In the genomic region with DNA sequence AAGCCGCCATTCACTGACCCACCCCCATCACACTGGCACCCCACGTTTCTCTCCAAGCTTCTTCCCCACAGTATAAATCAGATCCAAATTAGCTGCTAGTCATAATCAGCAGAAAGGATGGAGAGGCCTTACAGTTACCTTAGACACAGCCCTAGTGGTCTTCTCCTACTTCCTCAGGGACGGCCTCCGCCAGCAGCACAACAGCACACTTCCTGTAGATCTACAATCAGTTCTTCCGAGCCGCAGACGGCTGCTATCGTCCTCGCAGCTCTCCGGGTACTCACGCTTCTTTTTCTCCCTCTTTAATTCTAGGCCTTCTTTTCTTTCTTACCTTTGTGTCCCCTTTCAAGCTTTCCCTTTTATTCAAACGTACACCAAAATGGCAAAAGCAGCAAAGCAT, we compare ENCODE assay signal across 29 cellular contexts.
"Had no signal": no experiment of that assay in that cellular context is flagged by ENCODE, and none has a peak within 500 bp of the region (broad histone marks: within the 10 kb centered on the region; RNA-seq: fewer than 3 reads in every experiment).

No MANE protein-coding gene starts in this region.

- H3K36me3 ChIP-seq: ascending aorta, cardiac muscle cell, SJCRH30, WERI-Rb-1 had no signal

- H3K27ac Mint-ChIP-seq: activated CD4-positive, alpha-beta T cell treated with anti-CD3 and anti-CD28 coated beads, Interleukin-2, amount 10 ng/mL, durations not matched to agents 24 days and 14 days; activated CD8-positive, alpha-beta T cell treated with anti-CD3 and anti-CD28 coated beads for 36 hours; activated naive CD4-positive, alpha-beta T cell treated with anti-CD3 and anti-CD28 coated beads, Interleukin-2, amount 50 U/mL, for 24 hours; activated naive CD8-positive, alpha-beta T cell treated with anti-CD3 and anti-CD28 coated beads, Interleukin-2, amount 10 ng/mL, durations not matched to agents 7 days and 5 days; activated T-cell treated with anti-CD3 and anti-CD28 coated beads, Interleukin-2, amount 50 U/mL, for 72 hours; activated T-helper 2 cell treated with anti-CD3 and anti-CD28 coated beads, Interferon-gamma antibody, Interleukin-2, Interleukin-4, amounts not matched to agents 10 μg/mL and 5 μg/mL and 100 μg/mL, durations not matched to agents 14 hours and 24 hours and 36 hours had no signal

- H3K4me1 ChIP-seq: ascending aorta, SJCRH30 had no signal

- ATAC-seq: activated CD8-positive, alpha-beta T cell treated with anti-CD3 and anti-CD28 coated beads for 36 hours; activated T-cell treated with anti-CD3 and anti-CD28 coated beads, Interleukin-2, amount 50 U/mL, for 72 hours; Panc1 had no signal

- H3K9me3 Mint-ChIP-seq: activated CD4-positive, alpha-beta T cell treated with anti-CD3 and anti-CD28 coated beads, Interleukin-2, amount 10 ng/mL, durations not matched to agents 24 days and 14 days; activated CD8-positive, alpha-beta T cell treated with anti-CD3 and anti-CD28 coated beads for 36 hours; activated naive CD4-positive, alpha-beta T cell treated with anti-CD3 and anti-CD28 coated beads, Interleukin-2, amount 50 U/mL, for 24 hours; activated naive CD8-positive, alpha-beta T cell treated with anti-CD3 and anti-CD28 coated beads, Interleukin-2, amount 10 ng/mL, durations not matched to agents 7 days and 5 days; activated T-helper 2 cell treated with anti-CD3 and anti-CD28 coated beads, Interferon-gamma antibody, Interleukin-2, Interleukin-4, amounts not matched to agents 10 μg/mL and 5 μg/mL and 100 μg/mL, durations not matched to agents 14 hours and 24 hours and 36 hours; central memory CD8-positive, alpha-beta T cell had no signal

- H3K4me3 ChIP-seq: ascending aorta, cardiac muscle cell, SJCRH30, SK-N-MC had no signal

- DNase-seq: activated CD4-positive, alpha-beta T cell treated with anti-CD3 and anti-CD28 coated beads, Interleukin-2, amount 10 ng/mL, durations not matched to agents 24 days and 14 days; activated CD4-positive, alpha-beta T cell treated with anti-CD3 and anti-CD28 coated beads, Interleukin-2, amount 50 U/mL, for 4 hours; activated CD8-positive, alpha-beta T cell treated with anti-CD3 and anti-CD28 coated beads for 36 hours; activated gamma-delta T cell; activated naive CD4-positive, alpha-beta T cell treated with Interleukin-2 at 50 U/mL for 16 hours; activated naive CD8-positive, alpha-beta T cell treated with anti-CD3 and anti-CD28 coated beads, Interleukin-2, amount 10 ng/mL, durations not matched to agents 7 days and 5 days; activated T-cell treated with anti-CD3 and anti-CD28 coated beads, Interleukin-2, amount 50 U/mL, for 1 hour; activated T-cell treated with anti-CD3 and anti-CD28 coated beads, Interleukin-2, amount 50 U/mL, for 72 hours; amygdala; NCI-H1092 treated with DMSO at 0.1 percent for 48 hours; NCI-H1417; NCI-H146; NCI-H187 treated with DMSO at 0.1 percent for 48 hours; NCI-H2081 treated with DMSO at 0.1 percent for 48 hours; NCI-H226; NCI-H446 treated with DMSO at 0.1 percent for 48 hours; NCI-H524; NCI-H69; SHP77; SJCRH30; T1000; WERI-Rb-1 had no signal

- H3K4me3 Mint-ChIP-seq: activated CD4-positive, alpha-beta T cell treated with anti-CD3 and anti-CD28 coated beads, Interleukin-2, amount 10 ng/mL, durations not matched to agents 24 days and 14 days; activated CD8-positive, alpha-beta T cell treated with anti-CD3 and anti-CD28 coated beads for 36 hours; activated naive CD4-positive, alpha-beta T cell treated with anti-CD3 and anti-CD28 coated beads, Interleukin-2, amount 50 U/mL, for 24 hours; activated naive CD8-positive, alpha-beta T cell treated with anti-CD3 and anti-CD28 coated beads, Interleukin-2, amount 10 ng/mL, durations not matched to agents 7 days and 5 days; activated T-cell treated with anti-CD3 and anti-CD28 coated beads, Interleukin-2, amount 50 U/mL, for 72 hours; central memory CD8-positive, alpha-beta T cell had no signal

- H3K4me1 Mint-ChIP-seq: activated CD4-positive, alpha-beta T cell treated with anti-CD3 and anti-CD28 coated beads, Interleukin-2, amount 10 ng/mL, durations not matched to agents 24 days and 14 days; activated naive CD4-positive, alpha-beta T cell treated with anti-CD3 and anti-CD28 coated beads, Interleukin-2, amount 50 U/mL, for 24 hours; activated naive CD8-positive, alpha-beta T cell treated with anti-CD3 and anti-CD28 coated beads, Interleukin-2, amount 10 ng/mL, durations not matched to agents 7 days and 5 days; central memory CD8-positive, alpha-beta T cell had no signal

- H3K27me3 Mint-ChIP-seq: activated CD4-positive, alpha-beta T cell treated with anti-CD3 and anti-CD28 coated beads, Interleukin-2, amount 10 ng/mL, durations not matched to agents 24 days and 14 days; activated CD8-positive, alpha-beta T cell treated with anti-CD3 and anti-CD28 coated beads for 36 hours; activated naive CD4-positive, alpha-beta T cell treated with anti-CD3 and anti-CD28 coated beads, Interleukin-2, amount 50 U/mL, for 24 hours; activated naive CD8-positive, alpha-beta T cell treated with anti-CD3 and anti-CD28 coated beads, Interleukin-2, amount 10 ng/mL, durations not matched to agents 7 days and 5 days; central memory CD8-positive, alpha-beta T cell had no signal

- H3K27me3 ChIP-seq: ascending aorta, cardiac muscle cell, SJCRH30 had no signal

- H3K9me3 ChIP-seq: ascending aorta, SJCRH30 had no signal

- H3K27ac ChIP-seq: ascending aorta, cardiac muscle cell, SJCRH30, SK-N-MC, WERI-Rb-1 had no signal
